Comparison of ENCODE assay signal across 20 cellular contexts in genomic region chr7:158737064-158737695, GRCh38.
"Had no signal": no experiment of that assay in that cellular context is flagged by ENCODE, and none has a peak within 500 bp of the region (broad histone marks: within the 10 kb centered on the region; RNA-seq: fewer than 3 reads in every experiment).

No MANE protein-coding gene starts in this region.

- H3K9me3 Mint-ChIP-seq: activated CD4-positive, alpha-beta memory T cell treated with anti-CD3 and anti-CD28 coated beads, Interleukin-2, amount 10 ng/mL, durations not matched to agents 7 days and 5 days; dendritic cell treated with granulocyte-macrophage colony-stimulating factor and Interleukin-4, amounts not matched to agents 40 ng/mL and 50 ng/mL, for 4 days; neural crest cell had no signal

- H3K4me1 ChIP-seq: body of pancreas, psoas muscle, right atrium auricular region had no signal

- H3K27me3 ChIP-seq: body of pancreas, cardiac muscle cell, right atrium auricular region, upper lobe of left lung had no signal

- ATAC-seq: body of pancreas, left colon, psoas muscle had no signal

- H3K27me3 Mint-ChIP-seq: activated CD4-positive, alpha-beta memory T cell treated with anti-CD3 and anti-CD28 coated beads, Interleukin-2, amount 10 ng/mL, durations not matched to agents 7 days and 5 days; dendritic cell treated with granulocyte-macrophage colony-stimulating factor and Interleukin-4, amounts not matched to agents 40 ng/mL and 50 ng/mL, for 4 days had no signal

- H3K27ac Mint-ChIP-seq: activated CD4-positive, alpha-beta memory T cell treated with anti-CD3 and anti-CD28 coated beads, Interleukin-2, amount 10 ng/mL, durations not matched to agents 7 days and 5 days; dendritic cell treated with granulocyte-macrophage colony-stimulating factor and Interleukin-4, amounts not matched to agents 40 ng/mL and 50 ng/mL, for 4 days had no signal

- H3K4me3 Mint-ChIP-seq: activated CD4-positive, alpha-beta memory T cell treated with anti-CD3 and anti-CD28 coated beads, Interleukin-2, amount 10 ng/mL, durations not matched to agents 7 days and 5 days; dendritic cell treated with granulocyte-macrophage colony-stimulating factor and Interleukin-4, amounts not matched to agents 40 ng/mL and 50 ng/mL, for 4 days; neural crest cell had no signal

- H3K27ac ChIP-seq: body of pancreas, cardiac muscle cell, psoas muscle, right atrium auricular region, thoracic aorta, upper lobe of left lung had no signal

- H3K9me3 ChIP-seq: body of pancreas, psoas muscle, right atrium auricular region, thoracic aorta, upper lobe of left lung had no signal

- DNase-seq: activated CD4-positive, alpha-beta memory T cell treated with anti-CD3 and anti-CD28 coated beads, Interleukin-2, amount 10 ng/mL, durations not matched to agents 7 days and 5 days; activated CD4-positive, alpha-beta T cell treated with anti-CD3 and anti-CD28 coated beads for 4 hours; activated naive CD4-positive, alpha-beta T cell; activated T-cell treated with anti-CD3 and anti-CD28 coated beads, Interleukin-2, amount 50 U/mL, for 1 hour; body of pancreas; effector CD4-positive, alpha-beta T cell; erythroblast; foreskin fibroblast; left colon; mesenchymal stem cell; psoas muscle; stimulated activated CD4-positive, alpha-beta T cell treated with anti-CD3 and anti-CD28 coated beads, Interleukin-4, amount 100 ng/mL, for 24 hours; stimulated activated naive CD4-positive, alpha-beta T cell treated with Interleukin-2 at 50 U/mL for 16 hours; T-helper 9 cell; upper lobe of left lung had no signal

- H3K4me1 Mint-ChIP-seq: activated CD4-positive, alpha-beta memory T cell treated with anti-CD3 and anti-CD28 coated beads, Interleukin-2, amount 10 ng/mL, durations not matched to agents 7 days and 5 days; neural crest cell had no signal

- H3K4me3 ChIP-seq: body of pancreas, cardiac muscle cell, psoas muscle, right atrium auricular region, thoracic aorta, upper lobe of left lung had no signal
